In genomic region chr10:127456122-127456521, GRCh38 we compare ENCODE assay signal across 29 cellular contexts.
"Had no signal": no experiment of that assay in that cellular context is flagged by ENCODE, and none has a peak within 500 bp of the region (broad histone marks: within the 10 kb centered on the region; RNA-seq: fewer than 3 reads in every experiment).

No MANE protein-coding gene starts in this region.

- DNase-seq: islet precursor cell; left lung; lower lobe of right lung; mammary epithelial cell; mesenchymal stem cell; occipital lobe; ovary; right lobe of liver; stimulated activated CD4-positive, alpha-beta T cell treated with anti-CD3 and anti-CD28 coated beads, Interleukin-12 subunit alpha, Interleukin-12 subunit beta, amount 100 ng/mL, for 4 hours; stimulated activated CD4-positive, alpha-beta T cell treated with anti-CD3 and anti-CD28 coated beads, Interleukin-15, amount 100 ng/mL, for 24 hours; stimulated activated CD4-positive, alpha-beta T cell treated with anti-CD3 and anti-CD28 coated beads, Interleukin-2, amount 100 ng/mL, for 24 hours; stimulated activated CD4-positive, alpha-beta T cell treated with anti-CD3 and anti-CD28 coated beads, Interleukin-4, amount 100 ng/mL, for 1 hour; stimulated activated naive B cell treated with anti-CD40 and anti-IgM and Interleukin-4, amounts not matched to agents 10 μg/mL and 1 μg/mL and 100 μg/mL, for 72 hours; stimulated activated naive CD8-positive, alpha-beta T cell treated with anti-CD3 and anti-CD28 coated beads, Interleukin-15, Interleukin-2, amounts not matched to agents 100 U/mL and 50 U/mL, for 24 hours; stomach; testis; thyroid gland; transverse colon; upper lobe of left lung had no signal

- H3K27me3 ChIP-seq: hepatocyte, left lung, neutrophil, ovary, right atrium auricular region, right lobe of liver, stomach, testis, thyroid gland, transverse colon, upper lobe of left lung, vagina had no signal

- H3K27ac ChIP-seq: hepatocyte, left lung, lower lobe of right lung, neutrophil, ovary, right atrium auricular region, right lobe of liver, skin epidermis, stomach, testis, thyroid gland, transverse colon, upper lobe of left lung, vagina had no signal

- H3K27me3 Mint-ChIP-seq: progenitor cell of endocrine pancreas; stimulated activated naive B cell treated with anti-CD40 and anti-IgM and Interleukin-4, amounts not matched to agents 10 μg/mL and 1 μg/mL and 100 μg/mL, for 72 hours had no signal

- H3K36me3 Mint-ChIP-seq: naive thymus-derived CD8-positive, alpha-beta T cell; stimulated activated naive B cell treated with anti-CD40 and anti-IgM and Interleukin-4, amounts not matched to agents 10 μg/mL and 1 μg/mL and 100 μg/mL, for 72 hours had no signal

- H3K4me1 ChIP-seq: left lung, lower lobe of right lung, right atrium auricular region, right lobe of liver, stomach, testis, thyroid gland, transverse colon, upper lobe of left lung, vagina had no signal

- H3K4me3 Mint-ChIP-seq: mesothelial cell of epicardium; nephron; neural crest cell; stimulated activated naive B cell treated with anti-CD40 and anti-IgM and Interleukin-4, amounts not matched to agents 10 μg/mL and 1 μg/mL and 100 μg/mL, for 72 hours had no signal

- ATAC-seq: left lung; lower lobe of right lung; naive thymus-derived CD8-positive, alpha-beta T cell; right lobe of liver; stimulated activated naive B cell treated with anti-CD40 and anti-IgM and Interleukin-4, amounts not matched to agents 10 μg/mL and 1 μg/mL and 100 μg/mL, for 72 hours; stimulated activated naive CD8-positive, alpha-beta T cell treated with anti-CD3 and anti-CD28 coated beads, Interleukin-15, Interleukin-2, amounts not matched to agents 100 U/mL and 50 U/mL, for 24 hours had no signal

- H3K27ac Mint-ChIP-seq: mesothelial cell of epicardium; naive thymus-derived CD8-positive, alpha-beta T cell; nephron; progenitor cell of endocrine pancreas; stimulated activated naive B cell treated with anti-CD40 and anti-IgM and Interleukin-4, amounts not matched to agents 10 μg/mL and 1 μg/mL and 100 μg/mL, for 72 hours had no signal

- H3K36me3 ChIP-seq: lower lobe of right lung, neutrophil, ovary, right atrium auricular region, right lobe of liver, transverse colon, vagina had no signal

- H3K4me2 ChIP-seq: hepatocyte had no signal

- H2AFZ ChIP-seq: hepatocyte had no signal

- H3K79me2 ChIP-seq: hepatocyte had no signal

- H3K4me1 Mint-ChIP-seq: mesothelial cell of epicardium; naive thymus-derived CD8-positive, alpha-beta T cell; neural crest cell; stimulated activated naive B cell treated with anti-CD40 and anti-IgM and Interleukin-4, amounts not matched to agents 10 μg/mL and 1 μg/mL and 100 μg/mL, for 72 hours had no signal

- H3K9me3 ChIP-seq: neutrophil, ovary, right atrium auricular region, right lobe of liver, testis, thyroid gland, vagina had no signal

- H3K4me3 ChIP-seq: hepatocyte, left lung, lower lobe of right lung, ovary, right atrium auricular region, right lobe of liver, skin epidermis, stomach, testis, thyroid gland, transverse colon, upper lobe of left lung, vagina had no signal
